ENCODE assay signal across 16 cellular contexts in genomic region chr17:46962374-46962790, GRCh38. TPM values are rescaled to one million over a fixed set of nuclear protein-coding genes. Genes with fewer than 3 reads are reported as not detected.
DNase-seq lines count a peak whose midpoint lies in the region; ATAC-seq, FAIRE-seq and TF ChIP-seq lines count a peak whose summit lies in the region.
"Had no signal": no experiment of that assay in that cellular context is flagged by ENCODE, and none has a peak within 500 bp of the region (broad histone marks: within the 10 kb centered on the region; RNA-seq: fewer than 3 reads in every experiment).

No MANE protein-coding gene starts in this region.

- H3K27me3 Mint-ChIP-seq in activated T-helper 2 cell treated with anti-CD3 and anti-CD28 coated beads, Interferon-gamma antibody, Interleukin-2, Interleukin-4, amounts not matched to agents 10 μg/mL and 5 μg/mL and 100 μg/mL, durations not matched to agents 14 hours and 24 hours and 36 hours (ENCODE audit: low read depth): no peaks in the 10 kb centered on the region
- H3K27me3 Mint-ChIP-seq in activated CD4-positive, alpha-beta memory T cell treated with anti-CD3 and anti-CD28 coated beads, Interleukin-2, amount 10 ng/mL, durations not matched to agents 7 days and 5 days: no peaks in the 10 kb centered on the region

- no peak overlapping the region for H3K4me3 Mint-ChIP-seq in activated T-helper 2 cell treated with anti-CD3 and anti-CD28 coated beads, Interferon-gamma antibody, Interleukin-2, Interleukin-4, amounts not matched to agents 10 μg/mL and 5 μg/mL and 100 μg/mL, durations not matched to agents 14 hours and 24 hours and 36 hours (ENCODE audit: low read depth)
- H3K4me3 Mint-ChIP-seq in activated CD4-positive, alpha-beta memory T cell treated with anti-CD3 and anti-CD28 coated beads, Interleukin-2, amount 10 ng/mL, durations not matched to agents 7 days and 5 days: no peak overlapping the region

- no peaks in the 10 kb centered on the region for H3K9me1 ChIP-seq in keratinocyte (ENCODE audit: control insufficient read depth, extremely low read depth, insufficient read depth, low read length)

- intact Hi-C loops in activated T-helper 2 cell treated with anti-CD3 and anti-CD28 coated beads, Interferon-gamma antibody, Interleukin-2, Interleukin-4, amounts not matched to agents 10 μg/mL and 5 μg/mL and 100 μg/mL, durations not matched to agents 14 hours and 24 hours and 36 hours (cut with micrococcal nuclease): no loop called here

- peaks cover 2% of the 10 kb centered on the region for H4K20me1 ChIP-seq in keratinocyte (ENCODE audit: control insufficient read depth, extremely low read depth, insufficient read depth, low read length)

- POLR2A ChIA-PET in activated CD4-positive, alpha-beta memory T cell treated with anti-CD3 and anti-CD28 coated beads, Interleukin-2, amount 10 ng/mL, durations not matched to agents 7 days and 5 days (lab: Charles Lee): no interaction called here

- no peaks in the 10 kb centered on the region for H3K79me2 ChIP-seq in keratinocyte (ENCODE audit: control insufficient read depth, insufficient read depth, low read length)

- H2AFZ ChIP-seq in keratinocyte (ENCODE audit: control insufficient read depth, low read length): no peak overlapping the region

- H3K27ac Mint-ChIP-seq in activated T-helper 2 cell treated with anti-CD3 and anti-CD28 coated beads, Interferon-gamma antibody, Interleukin-2, Interleukin-4, amounts not matched to agents 10 μg/mL and 5 μg/mL and 100 μg/mL, durations not matched to agents 14 hours and 24 hours and 36 hours: no peak overlapping the region
- H3K27ac Mint-ChIP-seq in activated CD4-positive, alpha-beta memory T cell treated with anti-CD3 and anti-CD28 coated beads, Interleukin-2, amount 10 ng/mL, durations not matched to agents 7 days and 5 days: no peak overlapping the region

- DNase-seq in AG09309 (ENCODE audit: low read depth) (peak; percentile 13), H54 (ENCODE audit: insufficient read length, low spot score) (no peak), astrocyte of the hippocampus (ENCODE audit: low read depth, low spot score) (peak; percentile 36), keratinocyte (ENCODE audit: low read depth, low spot score) (no peak), cortex of kidney (lab: John Stamatoyannopoulos, UW) (no peak)
- DNase-seq in activated T-helper 2 cell treated with anti-CD3 and anti-CD28 coated beads, Interferon-gamma antibody, Interleukin-2, Interleukin-4, amounts not matched to agents 10 μg/mL and 5 μg/mL and 100 μg/mL, durations not matched to agents 14 hours and 24 hours and 36 hours (ENCODE audit: low spot score): no peak
- no peak for DNase-seq in activated CD4-positive, alpha-beta memory T cell treated with anti-CD3 and anti-CD28 coated beads, Interleukin-2, amount 10 ng/mL, durations not matched to agents 7 days and 5 days
- DNase-seq: activated CD8-positive, alpha-beta memory T cell treated with anti-CD3 and anti-CD28 coated beads, Interleukin-2, amount 50 U/mL, for 48 hours; dorsolateral prefrontal cortex; kidney; NCI-H2227 treated with DMSO at 0.1 percent for 48 hours; stimulated activated CD4-positive, alpha-beta T cell treated with anti-CD3 and anti-CD28 coated beads, Interleukin-4, amount 100 ng/mL, for 1 hour had no signal

- TF ChIP-seq CTCF in AG09309 (IDR thresholded peaks at IDR 0.05; ENCODE audit: control insufficient read depth, insufficient read depth, low read depth, low read length, missing control alignments): no peak
- TF ChIP-seq CTCF in keratinocyte (optimal IDR thresholded peaks at IDR 0.05 in 1 of 3, IDR thresholded peaks at IDR 0.05 in 1 of 3, conservative IDR thresholded peaks at IDR 0.05 in 1 of 3; ENCODE audit: extremely low read depth in 1 of 3, insufficient read depth in 2 of 3, low read length in 3 of 3): no peak

- ATAC-seq in HG03196 (IDR thresholded peaks at IDR 0.05; ENCODE audit: unreplicated experiment): no peak

- TF ChIP-seq POLR2A in H54 (IDR thresholded peaks at IDR 0.05; ENCODE audit: low read depth, low read length): no peak

- no peak overlapping the region for H3K4me3 ChIP-seq in AG09309 (ENCODE audit: control insufficient read depth, low read depth, low read length)
- H3K4me3 ChIP-seq in keratinocyte (ENCODE audit: control insufficient read depth in 2 of 3, extremely low read depth in 1 of 3, insufficient read depth in 2 of 3, low read depth in 1 of 3, low read length in 3 of 3): no peak overlapping the region
- H3K4me3 ChIP-seq: dorsolateral prefrontal cortex, HAP-1 had no signal

- no peaks in the 10 kb centered on the region for H3K36me3 Mint-ChIP-seq in activated T-helper 2 cell treated with anti-CD3 and anti-CD28 coated beads, Interferon-gamma antibody, Interleukin-2, Interleukin-4, amounts not matched to agents 10 μg/mL and 5 μg/mL and 100 μg/mL, durations not matched to agents 14 hours and 24 hours and 36 hours (ENCODE audit: low read depth)
- H3K36me3 Mint-ChIP-seq in activated CD4-positive, alpha-beta memory T cell treated with anti-CD3 and anti-CD28 coated beads, Interleukin-2, amount 10 ng/mL, durations not matched to agents 7 days and 5 days (ENCODE audit: low read depth): no peaks in the 10 kb centered on the region

- H3K9ac ChIP-seq in keratinocyte (ENCODE audit: control insufficient read depth, extremely low read depth, insufficient read depth, low read length): no peak overlapping the region

- H3K27me3 ChIP-seq in keratinocyte (ENCODE audit: control insufficient read depth, extremely low read depth, insufficient read depth, low read length): peaks cover 19% of the 10 kb centered on the region
- H3K27me3 ChIP-seq: dorsolateral prefrontal cortex had no signal

- H3K4me2 ChIP-seq in keratinocyte (ENCODE audit: control insufficient read depth, extremely low read depth, insufficient read depth, low read depth, low read length): peak overlapping the region; percentile 16

- H3K9me3 ChIP-seq in keratinocyte (ENCODE audit: control insufficient read depth, low read depth, low read length): no peaks in the 10 kb centered on the region
- H3K9me3 ChIP-seq: HAP-1 had no signal

- H3K27ac ChIP-seq in keratinocyte (ENCODE audit: control insufficient read depth, insufficient read depth, low read length): no peak overlapping the region
- H3K27ac ChIP-seq: C4-2B had no signal

- dilution Hi-C loops in keratinocyte (cut with MboI; ENCODE audit: extremely low pct_ligation_motif_present, low sequenced_read_pairs): no loop called here

- peaks cover 6% of the 10 kb centered on the region for H3K4me1 Mint-ChIP-seq in activated T-helper 2 cell treated with anti-CD3 and anti-CD28 coated beads, Interferon-gamma antibody, Interleukin-2, Interleukin-4, amounts not matched to agents 10 μg/mL and 5 μg/mL and 100 μg/mL, durations not matched to agents 14 hours and 24 hours and 36 hours (ENCODE audit: low read depth)
- peaks cover 7% of the 10 kb centered on the region for H3K4me1 Mint-ChIP-seq in activated CD4-positive, alpha-beta memory T cell treated with anti-CD3 and anti-CD28 coated beads, Interleukin-2, amount 10 ng/mL, durations not matched to agents 7 days and 5 days

- H3K4me1 ChIP-seq in keratinocyte (ENCODE audit: control insufficient read depth, extremely low read depth, insufficient read depth, low read length): peaks cover 6% of the 10 kb centered on the region
- H3K4me1 ChIP-seq: HAP-1 had no signal

- FAIRE-seq in H54 (lab: Jason Lieb, UNC) (peak; percentile 23), keratinocyte (lab: Jason Lieb, UNC) (no peak)
- FAIRE-seq: GM18507, kidney had no signal

- CTCF ChIA-PET in activated CD4-positive, alpha-beta memory T cell treated with anti-CD3 and anti-CD28 coated beads, Interleukin-2, amount 10 ng/mL, durations not matched to agents 7 days and 5 days (lab: Charles Lee): no interaction called here

- no peaks in the 10 kb centered on the region for H3K36me3 ChIP-seq in keratinocyte (ENCODE audit: control insufficient read depth in 2 of 2, extremely low read depth in 1 of 2, insufficient read depth in 2 of 2, low read length in 2 of 2)
- H3K36me3 ChIP-seq: HAP-1 had no signal

- no peaks in the 10 kb centered on the region for H3K9me3 Mint-ChIP-seq in activated T-helper 2 cell treated with anti-CD3 and anti-CD28 coated beads, Interferon-gamma antibody, Interleukin-2, Interleukin-4, amounts not matched to agents 10 μg/mL and 5 μg/mL and 100 μg/mL, durations not matched to agents 14 hours and 24 hours and 36 hours
- no peaks in the 10 kb centered on the region for H3K9me3 Mint-ChIP-seq in activated CD4-positive, alpha-beta memory T cell treated with anti-CD3 and anti-CD28 coated beads, Interleukin-2, amount 10 ng/mL, durations not matched to agents 7 days and 5 days

RNA-seq across cellular contexts. Expression of gene RPRML, which starts 16.7 kb away (rescaled TPM):
- polyA plus RNA-seq in keratinocyte: not detected in 3 replicates
- polyA plus RNA-seq in keratinocyte (2011; ENCODE audit: low read depth): not detected
- polyA plus RNA-seq in keratinocyte (2011; cell fraction: cytosol; rRNA removed): not detected in 2 replicates
- polyA plus RNA-seq in keratinocyte (2011; cell fraction: nucleus; rRNA removed): not detected in 2 replicates
- not detected in 2 replicates for polyA plus RNA-seq in keratinocyte (2012; ENCODE audit: low replicate concordance)
- polyA minus RNA-seq in keratinocyte: not detected in 3 replicates
- polyA minus RNA-seq in keratinocyte (2011; cell fraction: cytosol; rRNA and poly(A)+ RNA removed): not detected
- polyA minus RNA-seq in keratinocyte (2011; cell fraction: nucleus; rRNA and poly(A)+ RNA removed): not detected in 2 replicates
- not detected in 2 replicates for total RNA-seq in activated T-helper 2 cell treated with anti-CD3 and anti-CD28 coated beads, Interferon-gamma antibody, Interleukin-2, Interleukin-4, amounts not matched to agents 10 μg/mL and 5 μg/mL and 100 μg/mL, durations not matched to agents 14 hours and 24 hours and 36 hours
- not detected for total RNA-seq in activated CD4-positive, alpha-beta memory T cell treated with anti-CD3 and anti-CD28 coated beads, Interleukin-2, amount 10 ng/mL, durations not matched to agents 7 days and 5 days
- total RNA-seq: kidney had no signal

RNA-seq across cellular contexts. Expression of gene GOSR2, which starts 39.4 kb away (rescaled TPM):
- polyA plus RNA-seq in keratinocyte: 48.6 to 52.4 TPM (median 51.8 TPM) in 3 replicates
- polyA plus RNA-seq in keratinocyte (2011; ENCODE audit: low read depth): 16.3 TPM
- polyA plus RNA-seq in keratinocyte (2011; cell fraction: cytosol; rRNA removed): 40.4 and 50.3 TPM in 2 replicates
- 55.7 and 56.0 TPM in 2 replicates for polyA plus RNA-seq in keratinocyte (2011; cell fraction: nucleus; rRNA removed)
- polyA plus RNA-seq in keratinocyte (2012; ENCODE audit: low replicate concordance): 20.2 and 29.4 TPM in 2 replicates
- 53.2 to 59.1 TPM (median 56.6 TPM) in 3 replicates for polyA minus RNA-seq in keratinocyte
- 24.4 TPM for polyA minus RNA-seq in keratinocyte (2011; cell fraction: cytosol; rRNA and poly(A)+ RNA removed)
- 24.7 and 37.7 TPM in 2 replicates for polyA minus RNA-seq in keratinocyte (2011; cell fraction: nucleus; rRNA and poly(A)+ RNA removed)
- total RNA-seq in activated T-helper 2 cell treated with anti-CD3 and anti-CD28 coated beads, Interferon-gamma antibody, Interleukin-2, Interleukin-4, amounts not matched to agents 10 μg/mL and 5 μg/mL and 100 μg/mL, durations not matched to agents 14 hours and 24 hours and 36 hours: 53.9 and 60.4 TPM in 2 replicates
- 10 to 100 TPM; 53.2 to 56.3 TPM for total RNA-seq in activated CD4-positive, alpha-beta memory T cell treated with anti-CD3 and anti-CD28 coated beads, Interleukin-2, amount 10 ng/mL, durations not matched to agents 7 days and 5 days

Comparison
In these comparisons a context has a peak if more than half of its experiments do, and no peak if none do; other contexts are left out.
1. DNase-seq: peak in AG09309 (single experiment) and astrocyte of the hippocampus (single experiment); none in H54 (single experiment), keratinocyte (single experiment), cortex of kidney (single experiment), activated T-helper 2 cell treated with anti-CD3 and anti-CD28 coated beads, Interferon-gamma antibody, Interleukin-2, Interleukin-4, amounts not matched to agents 10 μg/mL and 5 μg/mL and 100 μg/mL, durations not matched to agents 14 hours and 24 hours and 36 hours (single experiment) and activated CD4-positive, alpha-beta memory T cell treated with anti-CD3 and anti-CD28 coated beads, Interleukin-2, amount 10 ng/mL, durations not matched to agents 7 days and 5 days (single experiment).